Comparison of ENCODE assay signal across 8 cellular contexts in genomic region chr4:173700650-173701049, GRCh38.
"Had no signal": no experiment of that assay in that cellular context is flagged by ENCODE, and none has a peak within 500 bp of the region (broad histone marks: within the 10 kb centered on the region; RNA-seq: fewer than 3 reads in every experiment).

No MANE protein-coding gene starts in this region.

- H3K36me3 ChIP-seq: HAP-1 had no signal

- ATAC-seq: HCT116 had no signal

- H3K9me3 ChIP-seq: HAP-1 had no signal

- H3K4me1 ChIP-seq: HAP-1 had no signal

- H3K27ac ChIP-seq: GM23248 had no signal

- H3K9ac ChIP-seq: GM23248 had no signal

- H2AFZ ChIP-seq: GM23248 had no signal

- DNase-seq: GM23248, GOT3, H7, HFFc6, IMR-90, KBM-7 had no signal

- H3K4me3 ChIP-seq: GM23248, HAP-1 had no signal
